In the genomic region with DNA sequence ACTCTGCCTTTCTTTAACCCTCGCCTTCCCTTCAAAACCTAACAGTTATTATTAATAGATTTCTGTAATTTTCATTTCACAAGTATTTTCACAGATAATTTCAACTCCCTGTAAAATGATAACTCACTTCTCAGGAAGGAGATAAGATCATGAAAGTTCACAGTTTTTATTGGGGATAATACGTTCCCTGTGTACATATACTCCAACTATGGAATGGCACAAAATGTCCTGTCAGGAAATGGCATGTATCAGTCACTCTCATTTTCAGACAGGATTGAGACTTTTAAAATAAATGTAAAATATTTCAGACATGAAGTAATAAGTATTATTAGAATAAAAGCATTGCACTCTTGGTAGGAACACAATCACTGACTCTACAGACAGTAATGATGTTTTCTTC, we compare ENCODE assay signal across 8 cellular contexts. TPM values are rescaled to one million over a fixed set of nuclear protein-coding genes. Genes with fewer than 3 reads are reported as not detected.
A peak's percentile ranks its signal among the peaks of the same experiment; 100 is the strongest.
DNase-seq lines count a peak whose midpoint lies in the region; ATAC-seq, FAIRE-seq and TF ChIP-seq lines count a peak whose summit lies in the region.

No MANE protein-coding gene starts in this region.

- no peak for FAIRE-seq in astrocyte (lab: Jason Lieb, UNC)

- H3K27ac ChIP-seq in astrocyte (ENCODE audit: low read depth, low read length) (peak overlapping the region; percentile 55), left lung (peak overlapping the region; percentile 92 to 94), thyroid gland (peak overlapping the region; percentile 71 to 95 (median 90))

- no peak overlapping the region for H3K9ac ChIP-seq in astrocyte (ENCODE audit: low read length)

- no peaks in the 10 kb centered on the region for H3K4me1 ChIP-seq in astrocyte (ENCODE audit: insufficient read depth, low read length)
- peaks cover 5 to 19% of the 10 kb centered on the region in 2 donors for H3K4me1 ChIP-seq in left lung
- peaks cover 12 to 14% of the 10 kb centered on the region in 2 donors for H3K4me1 ChIP-seq in thyroid gland

- H3K4me1 Mint-ChIP-seq in activated CD4-positive, alpha-beta T cell treated with anti-CD3 and anti-CD28 coated beads, Interleukin-2, amount 10 ng/mL, durations not matched to agents 7 days and 5 days, result peaks cover 15% of the 10 kb centered on the region
- peaks cover 6% of the 10 kb centered on the region for H3K4me1 Mint-ChIP-seq in astrocyte (ENCODE audit: low read depth, unreplicated experiment)

- H3K79me2 ChIP-seq in astrocyte (ENCODE audit: insufficient read depth, low read length), result peaks cover 16% of the 10 kb centered on the region

- CTCF ChIA-PET in activated CD4-positive, alpha-beta T cell treated with anti-CD3 and anti-CD28 coated beads, Interleukin-2, amount 10 ng/mL, durations not matched to agents 7 days and 5 days (lab: Charles Lee), result interaction anchor here (0.5 kb wide), 1 partner anchor 9 kb away, joined by 3 read pairs; no protein-coding TSS in a partner anchor

- intact Hi-C loops in left lung (cut with DNase I) (no loop called here), thyroid gland (cut with DNase I) (loop anchor here (10.0 kb wide), 1 partner anchor 78 kb away; a partner anchor contains a TSS)

- H3K36me3 ChIP-seq in astrocyte (ENCODE audit: insufficient read depth, low read length) (peaks cover 11% of the 10 kb centered on the region), left lung (peaks cover 0 to 20% of the 10 kb centered on the region in 2 donors), thyroid gland (peaks cover 0 to 12% of the 10 kb centered on the region in 2 donors)

- H3K4me3 ChIP-seq in astrocyte (ENCODE audit: insufficient read depth, low read depth, low read length) (peak overlapping the region; percentile 67), left lung (peak overlapping the region; percentile 61 to 82), thyroid gland (replicated peaks in 1 of 3) (peak overlapping the region in 2 of 3 donors; percentile 10 to 85)

- 76 to 81% methylated on average over 2 of the region's 2 CpGs for WGBS in thyroid gland, 2 donors

- TF ChIP-seq CTCF in astrocyte (IDR thresholded peaks at IDR 0.05; ENCODE audit: insufficient read depth, low read depth, low read length) (no peak), left lung (IDR thresholded peaks at IDR 0.05) (no peak), thyroid gland (IDR thresholded peaks at IDR 0.05) (no peak)

- H4K20me1 ChIP-seq in astrocyte (ENCODE audit: insufficient read depth, low read length), result no peaks in the 10 kb centered on the region

- peaks cover 53% of the 10 kb centered on the region for H3K36me3 Mint-ChIP-seq in activated CD4-positive, alpha-beta T cell treated with anti-CD3 and anti-CD28 coated beads, Interleukin-2, amount 10 ng/mL, durations not matched to agents 7 days and 5 days (ENCODE audit: low read depth)
- peaks cover 17% of the 10 kb centered on the region for H3K36me3 Mint-ChIP-seq in astrocyte (ENCODE audit: low read depth, unreplicated experiment)

- ATAC-seq in left lung (no peak), HG03457 (IDR thresholded peaks at IDR 0.05; ENCODE audit: unreplicated experiment) (no peak), GM18861 (IDR thresholded peaks at IDR 0.05; ENCODE audit: unreplicated experiment) (no peak)

- no peaks in the 10 kb centered on the region for H3K27me3 Mint-ChIP-seq in activated CD4-positive, alpha-beta T cell treated with anti-CD3 and anti-CD28 coated beads, Interleukin-2, amount 10 ng/mL, durations not matched to agents 7 days and 5 days
- no peaks in the 10 kb centered on the region for H3K27me3 Mint-ChIP-seq in astrocyte (ENCODE audit: low read depth, unreplicated experiment)

- peak overlapping the region; percentile 98 for H3K27ac Mint-ChIP-seq in activated CD4-positive, alpha-beta T cell treated with anti-CD3 and anti-CD28 coated beads, Interleukin-2, amount 10 ng/mL, durations not matched to agents 7 days and 5 days
- H3K27ac Mint-ChIP-seq in astrocyte (ENCODE audit: unreplicated experiment), result peak overlapping the region; percentile 91

- peak overlapping the region; percentile 82 for H3K4me2 ChIP-seq in astrocyte (ENCODE audit: low read length)

- no peak for TF ChIP-seq POLR2A in thyroid gland (IDR thresholded peaks at IDR 0.05)

- H3K27me3 ChIP-seq in astrocyte (ENCODE audit: insufficient read depth, low read length), result no peaks in the 10 kb centered on the region
- H3K27me3 ChIP-seq in left lung, result no peaks in the 10 kb centered on the region
- H3K27me3 ChIP-seq in thyroid gland, result no peaks in the 10 kb centered on the region

- H3K9me3 ChIP-seq in astrocyte (ENCODE audit: insufficient read depth, low read depth, low read length) (peaks cover 17% of the 10 kb centered on the region), left lung (peaks cover 0 to 49% of the 10 kb centered on the region in 2 donors), thyroid gland (no peaks in the 10 kb centered on the region)

- no peak for DNase-seq in activated CD4-positive, alpha-beta T cell treated with anti-CD3 and anti-CD28 coated beads, Interleukin-2, amount 10 ng/mL, durations not matched to agents 7 days and 5 days
- DNase-seq in activated CD4-positive, alpha-beta T cell treated with anti-CD3 and anti-CD28 coated beads for 1 hour, result no peak
- no peak for DNase-seq in astrocyte (ENCODE audit: low read depth)
- no peak for DNase-seq in left lung
- no peak for DNase-seq in thyroid gland
- DNase-seq in NCI-H69 (lab: John Stamatoyannopoulos, UW), result no peak

- H2AFZ ChIP-seq in astrocyte (ENCODE audit: low read depth, low read length), result peak overlapping the region; percentile 85

- H3K9me3 Mint-ChIP-seq in activated CD4-positive, alpha-beta T cell treated with anti-CD3 and anti-CD28 coated beads, Interleukin-2, amount 10 ng/mL, durations not matched to agents 7 days and 5 days, result peaks cover 35% of the 10 kb centered on the region
- H3K9me3 Mint-ChIP-seq in astrocyte (ENCODE audit: unreplicated experiment), result no peaks in the 10 kb centered on the region

- H3K4me3 Mint-ChIP-seq in activated CD4-positive, alpha-beta T cell treated with anti-CD3 and anti-CD28 coated beads, Interleukin-2, amount 10 ng/mL, durations not matched to agents 7 days and 5 days, result peak overlapping the region; percentile 88
- peak overlapping the region; percentile 95 for H3K4me3 Mint-ChIP-seq in astrocyte (ENCODE audit: unreplicated experiment)

- POLR2A ChIA-PET in activated CD4-positive, alpha-beta T cell treated with anti-CD3 and anti-CD28 coated beads, Interleukin-2, amount 10 ng/mL, durations not matched to agents 7 days and 5 days (lab: Charles Lee), result interaction anchor here (0.6 kb wide), 1 partner anchor 217 kb away, joined by 3 read pairs; a partner anchor contains a TSS

RNA-seq across cellular contexts. Expression of a gene that starts 0.9 kb away (rescaled TPM):
- total RNA-seq in activated CD4-positive, alpha-beta T cell treated with anti-CD3 and anti-CD28 coated beads, Interleukin-2, amount 10 ng/mL, durations not matched to agents 7 days and 5 days, result 10 to 100 TPM in 1 of 2 experiments, 1 to 10 TPM in 1; 9.0 to 10.3 TPM
- total RNA-seq in astrocyte (9.2 and 11.6 TPM in 2 replicates), left lung (1 to 10 TPM; 8.2 to 8.4 TPM), thyroid gland (10 to 100 TPM in 3 of 4 donors, 1 to 10 TPM in 1; 8.7 to 38.3 (median 23.0) TPM)

RNA-seq across cellular contexts. Expression of a gene that starts 0.9 kb away (rescaled TPM):
- total RNA-seq in activated CD4-positive, alpha-beta T cell treated with anti-CD3 and anti-CD28 coated beads, Interleukin-2, amount 10 ng/mL, durations not matched to agents 7 days and 5 days, result 1 to 10 TPM; 4.6 TPM
- total RNA-seq in astrocyte (3.6 and 4.1 TPM in 2 replicates), left lung (1 to 10 TPM; 2.3 to 3.0 TPM), thyroid gland (1 to 10 TPM; 2.5 to 7.0 (median 4.6) TPM)

RNA-seq across cellular contexts. Expression of a gene that starts 11.3 kb away (rescaled TPM):
- 1 to 10 TPM; 9.0 TPM for total RNA-seq in activated CD4-positive, alpha-beta T cell treated with anti-CD3 and anti-CD28 coated beads, Interleukin-2, amount 10 ng/mL, durations not matched to agents 7 days and 5 days
- total RNA-seq in astrocyte (11.5 and 12.2 TPM in 2 replicates), left lung (1 to 10 TPM; 7.7 to 7.8 TPM), thyroid gland (10 to 100 TPM; 10.7 to 14.1 (median 13.9) TPM)

RNA-seq across cellular contexts. Expression of a gene that starts 27.2 kb away (rescaled TPM):
- total RNA-seq in activated CD4-positive, alpha-beta T cell treated with anti-CD3 and anti-CD28 coated beads, Interleukin-2, amount 10 ng/mL, durations not matched to agents 7 days and 5 days, result 10 to 100 TPM; 29.1 to 31.8 TPM
- total RNA-seq in astrocyte (16.6 and 16.7 TPM in 2 replicates), left lung (10 to 100 TPM; 13.8 to 17.1 TPM), thyroid gland (10 to 100 TPM; 22.3 to 31.0 (median 28.1) TPM)

RNA-seq across cellular contexts. Expression of a gene that starts 42.1 kb away (rescaled TPM):
- 1 to 10 TPM; 8.7 to 9.1 TPM for total RNA-seq in activated CD4-positive, alpha-beta T cell treated with anti-CD3 and anti-CD28 coated beads, Interleukin-2, amount 10 ng/mL, durations not matched to agents 7 days and 5 days
- total RNA-seq in astrocyte (8.7 and 9.5 TPM in 2 replicates), left lung (1 to 10 TPM; 6.6 to 7.2 TPM), thyroid gland (10 to 100 TPM; 10.6 to 17.2 (median 14.7) TPM)
